12 cellular contexts compared by ENCODE assay signal in the genomic region with DNA sequence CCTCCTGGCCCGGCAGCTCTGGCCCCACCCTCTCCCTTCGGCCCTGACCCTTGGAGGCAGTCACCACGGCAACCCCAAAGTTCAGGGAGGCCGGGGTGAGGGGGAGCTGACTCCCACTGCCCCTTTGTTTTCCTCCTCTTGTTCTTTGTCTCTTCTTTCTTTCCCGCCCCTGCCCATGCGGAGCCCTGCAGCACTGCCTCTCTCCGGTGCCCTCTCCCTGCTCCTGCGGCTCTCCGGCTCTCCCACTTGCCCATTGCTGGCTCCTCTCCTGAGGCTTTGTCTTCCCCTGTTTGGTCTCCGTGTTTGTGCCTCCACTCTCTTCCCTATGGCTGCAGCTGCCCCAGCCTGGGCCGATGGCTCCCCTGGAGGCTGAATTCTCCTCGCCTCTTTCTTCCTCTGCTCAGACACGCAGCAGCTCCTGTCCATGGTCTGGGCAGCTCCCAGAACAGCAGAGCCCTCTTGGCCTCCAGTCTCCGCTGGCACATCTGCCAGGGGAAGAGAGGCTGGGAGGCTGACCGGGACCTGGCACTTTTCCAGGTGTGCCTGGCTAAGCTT. TPM values are rescaled to one million over a fixed set of nuclear protein-coding genes. Genes with fewer than 3 reads are reported as not detected.
A peak's percentile ranks its signal among the peaks of the same experiment; 100 is the strongest.
DNase-seq lines count a peak whose midpoint lies in the region; ATAC-seq, FAIRE-seq and TF ChIP-seq lines count a peak whose summit lies in the region.
"Had no signal": no experiment of that assay in that cellular context is flagged by ENCODE, and none has a peak within 500 bp of the region (broad histone marks: within the 10 kb centered on the region; RNA-seq: fewer than 3 reads in every experiment).

No MANE protein-coding gene starts in this region.

- no peak overlapping the region for H2BK5ac ChIP-seq in H9 (ENCODE audit: insufficient read length, low read length)

- H3K56ac ChIP-seq in H9 (ENCODE audit: insufficient read length, low read depth, low read length): no peak overlapping the region

- no peaks in the 10 kb centered on the region for H3K79me1 ChIP-seq in H9 (ENCODE audit: insufficient read depth, low read depth, low read length, poor library complexity, severe bottlenecking)

- H3T11ph ChIP-seq in H9 (ENCODE audit: low read length): no peak overlapping the region

- H3K4ac ChIP-seq in H9 (ENCODE audit: low read depth, low read length): no peak overlapping the region; the same call in 1 of the 2 replicates

- H3K27me3 ChIP-seq in H9 (ENCODE audit: insufficient read depth, low read length): peaks cover 4% of the 10 kb centered on the region; the same call in 1 of the 2 replicates
- peaks cover 12% of the 10 kb centered on the region for H3K27me3 ChIP-seq in cardiac muscle cell

- H2BK20ac ChIP-seq in H9 (ENCODE audit: low read depth, low read length, poor library complexity, severe bottlenecking): no peak overlapping the region

- in situ Hi-C loops in astrocyte of the cerebellum (cut with HindIII; ENCODE audit: low sequenced_read_pairs): no loop called here

- H3K79me2 ChIP-seq in H9 (ENCODE audit: insufficient read depth, low read length): no peaks in the 10 kb centered on the region; the same call in 1 of the 2 replicates

- H3K4me1 Mint-ChIP-seq in H9: peaks cover 47 to 57% of the 10 kb centered on the region in 2 experiments
- H3K4me1 Mint-ChIP-seq in activated CD8-positive, alpha-beta T cell treated with anti-CD3 and anti-CD28 coated beads, Interleukin-2, amount 10 ng/mL, durations not matched to agents 7 days and 5 days (ENCODE audit: low read depth): peaks cover 8% of the 10 kb centered on the region
- H3K4me1 Mint-ChIP-seq: activated T-helper 17 cell treated with anti-CD3 and anti-CD28 coated beads, Interleukin-2, amount 50 U/mL, for 72 hours had no signal

- H3K9me3 ChIP-seq in H9 (ENCODE audit: control insufficient read depth, low read depth, low read length) (no peaks in the 10 kb centered on the region), cardiac muscle cell (ENCODE audit: low read depth) (no peaks in the 10 kb centered on the region)

- DNase-seq in H9 (no peak), astrocyte of the cerebellum (ENCODE audit: low read depth) (no peak), cardiac muscle cell (ENCODE audit: low read depth in 1 of 2, low spot score in 1 of 2) (peak in 1 of 2 donors; percentile 8), retina (peak; percentile 87), LoVo (ENCODE audit: low spot score) (no peak), urothelium cell line (ENCODE audit: low spot score) (no peak)
- DNase-seq in activated CD8-positive, alpha-beta T cell treated with anti-CD3 and anti-CD28 coated beads, Interleukin-2, amount 10 ng/mL, durations not matched to agents 7 days and 5 days: no peak
- DNase-seq: islet precursor cell, MM.1S had no signal

- H3K4me2 ChIP-seq in H9 (ENCODE audit: insufficient read depth, insufficient read length, low read length): no peak overlapping the region

- H3K4me3 ChIP-seq in astrocyte of the cerebellum (ENCODE audit: low read depth, low read length) (no peak overlapping the region), cardiac muscle cell (no peak overlapping the region)

- H3K14ac ChIP-seq in H9 (ENCODE audit: insufficient read depth, low read length): peak overlapping the region; percentile 9; the same call in 1 of the 2 replicates

- CTCF ChIA-PET in activated CD8-positive, alpha-beta T cell treated with anti-CD3 and anti-CD28 coated beads, Interleukin-2, amount 10 ng/mL, durations not matched to agents 7 days and 5 days (lab: Charles Lee): interaction anchor here (1.9 kb wide), 1 partner anchor 144 kb away, joined by 6 read pairs; no protein-coding TSS in a partner anchor

- no peak overlapping the region for H2BK15ac ChIP-seq in H9 (ENCODE audit: low read depth, low read length)

- H3K4me1 ChIP-seq in H9 (ENCODE audit: insufficient read depth, low read length) (no peaks in the 10 kb centered on the region; the same call in 1 of the 2 replicates), cardiac muscle cell (ENCODE audit: low read depth) (peaks cover 14% of the 10 kb centered on the region)

- no peak overlapping the region for H4K8ac ChIP-seq in H9 (replicated peaks; ENCODE audit: insufficient read length, low read depth, low read length)

- no peak overlapping the region for H2AK5ac ChIP-seq in H9 (ENCODE audit: insufficient read length, low read length)

- WGBS in H9 (ENCODE audit: extremely low coverage, insufficient read length, low lambda C conversion rate): no CpG with 5 or more reads among the region's 15 CpGs

- no peak overlapping the region for H3K23ac ChIP-seq in H9 (ENCODE audit: insufficient read length, low read depth, low read length)

- no peak overlapping the region for H3K9ac ChIP-seq in H9 (ENCODE audit: extremely low read depth, insufficient read length, low read length)

- 0 out of 3 replicates have a peak, but pooled peaks have one; percentile 15 for TF ChIP-seq CTCF in H9 (conservative IDR thresholded peaks at IDR 0.05)
- TF ChIP-seq CTCF in astrocyte of the cerebellum (IDR thresholded peaks at IDR 0.05; ENCODE audit: low read depth, low read length, missing control alignments): peak; percentile 54
- TF ChIP-seq CTCF in cardiac muscle cell (IDR thresholded peaks at IDR 0.05; ENCODE audit: low read depth, low read length): peak; percentile 6

- H3K36me3 Mint-ChIP-seq in H9 (ENCODE audit: insufficient read depth in 1 of 3, low read depth in 3 of 3): peaks cover 25 to 40% (median 33%) of the 10 kb centered on the region in 3 experiments
- H3K36me3 Mint-ChIP-seq in activated CD8-positive, alpha-beta T cell treated with anti-CD3 and anti-CD28 coated beads, Interleukin-2, amount 10 ng/mL, durations not matched to agents 7 days and 5 days (ENCODE audit: low read depth): no peaks in the 10 kb centered on the region

- peak overlapping the region in 2 of 3 experiments; percentile 60 to 70; a peak in 3 of 7 replicates for H3K27ac Mint-ChIP-seq in H9
- no peak overlapping the region for H3K27ac Mint-ChIP-seq in activated CD8-positive, alpha-beta T cell treated with anti-CD3 and anti-CD28 coated beads, Interleukin-2, amount 10 ng/mL, durations not matched to agents 7 days and 5 days
- H3K27ac Mint-ChIP-seq: activated T-helper 17 cell treated with anti-CD3 and anti-CD28 coated beads, Interleukin-2, amount 50 U/mL, for 72 hours had no signal

- H3K27ac ChIP-seq in H9 (ENCODE audit: insufficient read length, low read depth, low read length) (no peak overlapping the region), cardiac muscle cell (no peak overlapping the region)

- POLR2A ChIA-PET in activated CD8-positive, alpha-beta T cell treated with anti-CD3 and anti-CD28 coated beads, Interleukin-2, amount 10 ng/mL, durations not matched to agents 7 days and 5 days (lab: Charles Lee): interaction anchor here (0.5 kb wide), 1 partner anchor 243 kb away, joined by 3 read pairs; no protein-coding TSS in a partner anchor

- no peak overlapping the region for H2BK120ac ChIP-seq in H9 (ENCODE audit: low read depth, low read length, poor library complexity, severe bottlenecking)

- H2AFZ ChIP-seq in H9 (ENCODE audit: low read length): no peak overlapping the region

- peaks cover 22% of the 10 kb centered on the region for H3K27me3 Mint-ChIP-seq in H9 (ENCODE audit: low read depth)
- H3K27me3 Mint-ChIP-seq in activated CD8-positive, alpha-beta T cell treated with anti-CD3 and anti-CD28 coated beads, Interleukin-2, amount 10 ng/mL, durations not matched to agents 7 days and 5 days (ENCODE audit: low read depth): peaks cover 2% of the 10 kb centered on the region
- H3K27me3 Mint-ChIP-seq: activated T-helper 17 cell treated with anti-CD3 and anti-CD28 coated beads, Interleukin-2, amount 50 U/mL, for 72 hours had no signal

- FAIRE-seq in urothelium cell line (lab: Jason Lieb, UNC): no peak
- FAIRE-seq: D721Med had no signal

- H3K36me3 ChIP-seq in cardiac muscle cell: no peaks in the 10 kb centered on the region

- H4K5ac ChIP-seq in H9 (ENCODE audit: insufficient read length, low read depth, low read length): no peak overlapping the region

- H3K9me3 Mint-ChIP-seq in H9: peaks cover 14 to 21% of the 10 kb centered on the region in 2 experiments
- H3K9me3 Mint-ChIP-seq in activated CD8-positive, alpha-beta T cell treated with anti-CD3 and anti-CD28 coated beads, Interleukin-2, amount 10 ng/mL, durations not matched to agents 7 days and 5 days (ENCODE audit: insufficient read depth): no peaks in the 10 kb centered on the region
- H3K9me3 Mint-ChIP-seq: activated T-helper 17 cell treated with anti-CD3 and anti-CD28 coated beads, Interleukin-2, amount 50 U/mL, for 72 hours had no signal

- H2BK12ac ChIP-seq in H9 (ENCODE audit: insufficient read length, low read depth, low read length): no peak overlapping the region

- ATAC-seq in activated CD8-positive, alpha-beta T cell treated with anti-CD3 and anti-CD28 coated beads, Interleukin-2, amount 10 ng/mL, durations not matched to agents 7 days and 5 days: no peak
- ATAC-seq in HG03460 (IDR thresholded peaks at IDR 0.05; ENCODE audit: unreplicated experiment): no peak
- ATAC-seq: activated T-helper 17 cell treated with anti-CD3 and anti-CD28 coated beads, Interleukin-2, amount 50 U/mL, for 72 hours had no signal

- H4K20me1 ChIP-seq in H9 (ENCODE audit: control insufficient read depth, insufficient read depth, insufficient read length): no peaks in the 10 kb centered on the region

- peak overlapping the region; percentile 41 to 67; a peak in 4 of 5 replicates for H3K4me3 Mint-ChIP-seq in H9
- H3K4me3 Mint-ChIP-seq in activated CD8-positive, alpha-beta T cell treated with anti-CD3 and anti-CD28 coated beads, Interleukin-2, amount 10 ng/mL, durations not matched to agents 7 days and 5 days: no peak overlapping the region
- H3K4me3 Mint-ChIP-seq: activated T-helper 17 cell treated with anti-CD3 and anti-CD28 coated beads, Interleukin-2, amount 50 U/mL, for 72 hours had no signal

- H3K23me2 ChIP-seq in H9 (ENCODE audit: insufficient read length, low read depth, low read length, poor library complexity, severe bottlenecking): peaks cover 5% of the 10 kb centered on the region

- peak overlapping the region; percentile 52 for H3K18ac ChIP-seq in H9 (ENCODE audit: insufficient read length, low read depth, low read length)

- H4K91ac ChIP-seq in H9 (ENCODE audit: insufficient read length, low read depth, low read length): no peak overlapping the region

RNA-seq across cellular contexts. Expression of gene CELSR2, which starts 5.8 kb away (rescaled TPM):
- total RNA-seq in H9 (2021): 26.7 and 29.2 TPM in 2 replicates
- total RNA-seq in cardiac muscle cell: 10.3 and 12.9 TPM in 2 replicates
- 5.8 and 6.1 TPM in 2 replicates for polyA plus RNA-seq in cardiac muscle cell
- total RNA-seq in activated CD8-positive, alpha-beta T cell treated with anti-CD3 and anti-CD28 coated beads, Interleukin-2, amount 10 ng/mL, durations not matched to agents 7 days and 5 days: 1 to 10 TPM; 4.9 to 5.2 TPM

RNA-seq across cellular contexts. Expression of gene PSRC1, which starts 27.8 kb away (rescaled TPM):
- total RNA-seq in H9 (2021): 60.3 and 63.0 TPM in 2 replicates
- total RNA-seq in cardiac muscle cell: 7.5 and 41.8 TPM in 2 replicates
- 13.4 and 45.6 TPM in 2 replicates for polyA plus RNA-seq in cardiac muscle cell
- 10 to 100 TPM; 38.2 to 40.7 TPM for total RNA-seq in activated CD8-positive, alpha-beta T cell treated with anti-CD3 and anti-CD28 coated beads, Interleukin-2, amount 10 ng/mL, durations not matched to agents 7 days and 5 days

RNA-seq across cellular contexts. Expression of gene SARS1, which starts 41.5 kb away (rescaled TPM):
- total RNA-seq in H9 (2021): 139 and 144 TPM in 2 replicates
- 88.2 and 103 TPM in 2 replicates for total RNA-seq in cardiac muscle cell
- polyA plus RNA-seq in cardiac muscle cell: 109 and 115 TPM in 2 replicates
- total RNA-seq in activated CD8-positive, alpha-beta T cell treated with anti-CD3 and anti-CD28 coated beads, Interleukin-2, amount 10 ng/mL, durations not matched to agents 7 days and 5 days: 100 to 1,000 TPM; 145 to 157 TPM

RNA-seq across cellular contexts. Expression of gene MYBPHL, which starts 51.6 kb away (rescaled TPM):
- total RNA-seq in H9 (2021) (0.59 and 1.1 TPM in 2 replicates), cardiac muscle cell (not detected in 2 replicates)
- 0.57 TPM in 1 of 2 replicates, not detected in the other for polyA plus RNA-seq in cardiac muscle cell
- not detected for total RNA-seq in activated CD8-positive, alpha-beta T cell treated with anti-CD3 and anti-CD28 coated beads, Interleukin-2, amount 10 ng/mL, durations not matched to agents 7 days and 5 days
- total RNA-seq: activated T-helper 17 cell treated with anti-CD3 and anti-CD28 coated beads, Interleukin-2, amount 50 U/mL, for 72 hours had no signal
